ENCODE assay signal across 14 cellular contexts in genomic region chr10:31819393-31819820, GRCh38.
DNase-seq lines count a peak whose midpoint lies in the region; ATAC-seq and TF ChIP-seq lines count a peak whose summit lies in the region.
"Had no signal": no experiment of that assay in that cellular context is flagged by ENCODE, and none has a peak within 500 bp of the region (broad histone marks: within the 10 kb centered on the region; RNA-seq: fewer than 3 reads in every experiment).

No MANE protein-coding gene starts in this region.

- TF ChIP-seq CTCF in WERI-Rb-1 (IDR thresholded peaks at IDR 0.05; ENCODE audit: low read depth, low read length) (no peak), psoas muscle (IDR thresholded peaks at IDR 0.05) (no peak), CD14-positive monocyte (IDR thresholded peaks at IDR 0.05) (no peak)

- WGBS in psoas muscle, 3 donors, result 12 to 39% (median 22%) methylated on average over 3 of the region's 3 CpGs

- no peak overlapping the region for H3K27ac Mint-ChIP-seq in CD14-positive monocyte
- H3K27ac Mint-ChIP-seq: activated T-cell treated with anti-CD3 and anti-CD28 coated beads, Interleukin-2, amount 50 U/mL, for 24 hours; B cell had no signal

- ATAC-seq in Right ventricle myocardium superior (ENCODE audit: poor library complexity) (peak; percentile 37), psoas muscle (peak; percentile 83 to 92 (median 90)), HG03108 (IDR thresholded peaks at IDR 0.05; ENCODE audit: unreplicated experiment) (no peak)

- no peaks in the 10 kb centered on the region for H3K27me3 ChIP-seq in WERI-Rb-1 (ENCODE audit: insufficient read depth, low read depth, severe bottlenecking)
- H3K27me3 ChIP-seq in psoas muscle (ENCODE audit: insufficient read depth in 3 of 3, low read length in 2 of 3), result no peaks in the 10 kb centered on the region
- H3K27me3 ChIP-seq: ovary, vagina had no signal

- no peak overlapping the region for H3K4me3 Mint-ChIP-seq in CD14-positive monocyte
- H3K4me3 Mint-ChIP-seq: activated T-cell treated with anti-CD3 and anti-CD28 coated beads, Interleukin-2, amount 50 U/mL, for 24 hours; B cell had no signal

- no peak overlapping the region for H3K27ac ChIP-seq in WERI-Rb-1
- H3K27ac ChIP-seq in psoas muscle, result peak overlapping the region; percentile 71
- H3K27ac ChIP-seq: ovary, vagina had no signal

- intact Hi-C loops in Right ventricle myocardium superior (cut with DNase I), result no loop called here
- intact Hi-C loops in psoas muscle (cut with DNase I), result loop anchor here in 1 of 2 donors (10.0 kb wide), 1 partner anchor 1065 kb away; no protein-coding TSS in a partner anchor
- intact Hi-C loops in CD14-positive monocyte (cut with micrococcal nuclease), result loop anchor here in 1 of 2 donors (10.0 kb wide), 1 partner anchor 1065 kb away; no protein-coding TSS in a partner anchor

- no peaks in the 10 kb centered on the region for H3K27me3 Mint-ChIP-seq in CD14-positive monocyte (ENCODE audit: low read depth in 3 of 3)
- H3K27me3 Mint-ChIP-seq: activated T-cell treated with anti-CD3 and anti-CD28 coated beads, Interleukin-2, amount 50 U/mL, for 24 hours; B cell had no signal

- H3K4me1 Mint-ChIP-seq in CD14-positive monocyte, result no peaks in the 10 kb centered on the region
- H3K4me1 Mint-ChIP-seq: B cell had no signal

- no peaks in the 10 kb centered on the region for H3K9me3 Mint-ChIP-seq in CD14-positive monocyte
- H3K9me3 Mint-ChIP-seq: activated T-cell treated with anti-CD3 and anti-CD28 coated beads, Interleukin-2, amount 50 U/mL, for 24 hours had no signal

- H3K4me1 ChIP-seq in psoas muscle, result peaks cover 26% of the 10 kb centered on the region
- H3K4me1 ChIP-seq: vagina had no signal

- H3K36me3 ChIP-seq in WERI-Rb-1 (no peaks in the 10 kb centered on the region), psoas muscle (ENCODE audit: insufficient read depth in 1 of 2, low read depth in 1 of 2) (no peaks in the 10 kb centered on the region)
- H3K36me3 ChIP-seq: ovary, vagina had no signal

- H3K4me3 ChIP-seq in WERI-Rb-1 (ENCODE audit: low read depth, low read length) (no peak overlapping the region), psoas muscle (no peak overlapping the region)
- H3K4me3 ChIP-seq: ovary, vagina had no signal

- peaks cover 37 to 43% of the 10 kb centered on the region in 2 donors for H3K36me3 Mint-ChIP-seq in CD14-positive monocyte

- H3K9me3 ChIP-seq in WERI-Rb-1 (ENCODE audit: severe bottlenecking) (no peaks in the 10 kb centered on the region), psoas muscle (no peaks in the 10 kb centered on the region)
- H3K9me3 ChIP-seq: ovary, vagina had no signal

- DNase-seq in EL (peak; percentile 15), WERI-Rb-1 (peak; percentile 5), Right ventricle myocardium superior (peak; percentile 57), psoas muscle (peak; percentile 37 to 73), CD14-positive monocyte (ENCODE audit: low spot score) (no peak), AG08396 (ENCODE audit: low spot score) (no peak), cerebellar nuclear complex (lab: John Stamatoyannopoulos, UW) (no peak)
- DNase-seq: activated CD4-positive, alpha-beta T cell treated with anti-CD3 and anti-CD28 coated beads for 1 hour; activated T-cell treated with anti-CD3 and anti-CD28 coated beads, Interleukin-2, amount 50 U/mL, for 24 hours; DMS79 treated with DMSO at 0.1 percent for 48 hours had no signal

Comparison
In these comparisons a context has a peak if more than half of its experiments do, and no peak if none do; other contexts are left out.
1. DNase-seq: peak in EL (single experiment), WERI-Rb-1 (single experiment), Right ventricle myocardium superior (single experiment) and psoas muscle (2 of 2); none in CD14-positive monocyte (single experiment), AG08396 (single experiment) and cerebellar nuclear complex (0 of 2).